ENCODE assay signal across 1 cellular context in the genomic region with DNA sequence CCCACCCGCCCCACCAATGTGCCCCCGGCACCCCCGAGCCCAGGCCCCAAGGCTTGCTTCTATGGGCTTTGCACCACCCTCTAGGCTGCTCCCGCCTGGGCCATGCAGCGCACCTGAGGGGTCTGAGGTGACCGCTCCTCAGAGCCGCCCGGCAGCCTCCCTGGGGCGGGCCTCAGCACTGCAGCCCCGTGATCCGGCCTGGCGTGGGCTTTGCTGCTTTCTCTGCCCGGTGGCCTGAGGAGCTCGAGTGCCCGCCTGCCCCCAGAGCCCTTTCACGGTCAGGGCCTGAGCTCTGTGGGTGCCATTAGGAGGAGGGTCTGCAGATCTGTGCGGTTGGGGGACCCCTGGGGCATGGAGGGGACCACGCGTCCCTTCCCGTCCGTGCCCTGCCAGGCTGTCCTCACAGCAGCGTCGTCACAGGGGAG.
TF ChIP-seq lines count a peak whose summit lies in the region.

No MANE protein-coding gene starts in this region.

TF ChIP-seq in HepG2, 621 proteins besides CTCF, POLR2A, EP300 and RAD21:
- TF ChIP-seq NFE2L2 (IDR thresholded peaks at IDR 0.05; ENCODE audit: low read length) (no peak), RBFOX2 (IDR thresholded peaks at IDR 0.05; ENCODE audit: low read depth, low read length) (peak; percentile 59; the same call in 1 of the 2 replicates)
TF ChIP-seq in HepG2: peak in this region for 1.
